8 cellular contexts compared by ENCODE assay signal in genomic region chr12:95169368-95169767, GRCh38. TPM values are rescaled to one million over a fixed set of nuclear protein-coding genes. Genes with fewer than 3 reads are reported as not detected.
DNase-seq lines count a peak whose midpoint lies in the region; ATAC-seq and TF ChIP-seq lines count a peak whose summit lies in the region.

No MANE protein-coding gene starts in this region.

- TF ChIP-seq CTCF in fibroblast of villous mesenchyme (IDR thresholded peaks at IDR 0.05; ENCODE audit: insufficient read depth, low read depth, low read length): no peak
- no peak for TF ChIP-seq CTCF in retinal pigment epithelial cell (conservative IDR thresholded peaks at IDR 0.05; ENCODE audit: low read depth, low read length)

- no peak overlapping the region for H3K4me3 ChIP-seq in fibroblast of villous mesenchyme (ENCODE audit: low read depth, low read length)
- H3K4me3 ChIP-seq in retinal pigment epithelial cell (ENCODE audit: low read length): no peak overlapping the region

- ATAC-seq in HG02571 (IDR thresholded peaks at IDR 0.05; ENCODE audit: unreplicated experiment): no peak

- DNase-seq in GM04504 (ENCODE audit: low read depth): peak; percentile 9
- DNase-seq in SW480 (ENCODE audit: low spot score): peak; percentile 80
- peak; percentile 95 for DNase-seq in fibroblast of villous mesenchyme (ENCODE audit: low read depth)
- DNase-seq in retinal pigment epithelial cell (ENCODE audit: low read depth): peak; percentile 65
- no peak for DNase-seq in NCI-H1048 (lab: John Stamatoyannopoulos, UW)
- no peak for DNase-seq in activated T-cell treated with anti-CD3 and anti-CD28 coated beads, Interleukin-2, amount 50 U/mL, for 48 hours
- DNase-seq in activated CD8-positive, alpha-beta memory T cell treated with anti-CD3 and anti-CD28 coated beads, Interleukin-2, amount 50 U/mL, for 4 hours: no peak

RNA-seq across cellular contexts. Expression of gene FGD6, which starts 47.9 kb away (rescaled TPM):
- total RNA-seq in fibroblast of villous mesenchyme: 11.9 and 18.1 TPM in 2 replicates

RNA-seq across cellular contexts. Expression of gene VEZT, which starts 48.2 kb away (rescaled TPM):
- total RNA-seq in fibroblast of villous mesenchyme: 73.4 and 84.6 TPM in 2 replicates

Comparison
In these comparisons a context has a peak if more than half of its experiments do, and no peak if none do; other contexts are left out.
1. DNase-seq: peak in GM04504 (single experiment), SW480 (single experiment), fibroblast of villous mesenchyme (single experiment) and retinal pigment epithelial cell (single experiment); none in NCI-H1048 (single experiment), activated T-cell treated with anti-CD3 and anti-CD28 coated beads, Interleukin-2, amount 50 U/mL, for 48 hours (0 of 2) and activated CD8-positive, alpha-beta memory T cell treated with anti-CD3 and anti-CD28 coated beads, Interleukin-2, amount 50 U/mL, for 4 hours (single experiment).